10 cellular contexts compared by ENCODE assay signal in genomic region chr1:153192697-153193096, GRCh38. TPM values are rescaled to one million over a fixed set of nuclear protein-coding genes. Genes with fewer than 3 reads are reported as not detected.
A peak's percentile ranks its signal among the peaks of the same experiment; 100 is the strongest.
DNase-seq lines count a peak whose midpoint lies in the region; ATAC-seq and TF ChIP-seq lines count a peak whose summit lies in the region.
"Had no signal": no experiment of that assay in that cellular context is flagged by ENCODE, and none has a peak within 500 bp of the region (broad histone marks: within the 10 kb centered on the region; RNA-seq: fewer than 3 reads in every experiment).

No MANE protein-coding gene starts in this region.

- no peaks in the 10 kb centered on the region for H3F3A ChIP-seq in MM.1S (ENCODE audit: insufficient read depth, low read length)

- H2AFZ ChIP-seq in MM.1S (ENCODE audit: low read length): no peak overlapping the region

- H3K36me3 Mint-ChIP-seq in mesothelial cell of epicardium: no peaks in the 10 kb centered on the region

- peaks cover 8% of the 10 kb centered on the region for H3K4me1 Mint-ChIP-seq in mesothelial cell of epicardium

- no peaks in the 10 kb centered on the region for H3K9me3 Mint-ChIP-seq in mesothelial cell of epicardium

- no peaks in the 10 kb centered on the region for H3K4me1 ChIP-seq in MM.1S (ENCODE audit: low read length)

- ATAC-seq in GM21576 (IDR thresholded peaks at IDR 0.05; ENCODE audit: unreplicated experiment): no peak

- H3K27me3 ChIP-seq in MM.1S (replicated peaks; ENCODE audit: insufficient read depth, low read length): no peaks in the 10 kb centered on the region

- H3K4me3 ChIP-seq in GM12865 (ENCODE audit: low read depth, low read length) (no peak overlapping the region), MM.1S (ENCODE audit: low read length) (no peak overlapping the region)

- H3K9me3 ChIP-seq in MM.1S (replicated peaks; ENCODE audit: insufficient read depth, low read length): no peaks in the 10 kb centered on the region

- no peak overlapping the region for H3K9ac ChIP-seq in MM.1S (ENCODE audit: low read length)

- H3K79me2 ChIP-seq in MM.1S (ENCODE audit: low read length): no peaks in the 10 kb centered on the region

- H3K36me3 ChIP-seq in MM.1S (replicated peaks; ENCODE audit: insufficient read depth, low read length): no peaks in the 10 kb centered on the region

- no peaks in the 10 kb centered on the region for H3K9me2 ChIP-seq in MM.1S (replicated peaks; ENCODE audit: insufficient read depth, low read length)

- no peak overlapping the region for H3K4me2 ChIP-seq in MM.1S (ENCODE audit: low read depth, low read length)

- peak; percentile 43 for TF ChIP-seq CTCF in GM12865 (IDR thresholded peaks at IDR 0.05; ENCODE audit: insufficient read depth, low read depth, low read length, missing control alignments)
- TF ChIP-seq CTCF in MM.1S (IDR thresholded peaks at IDR 0.05; ENCODE audit: low read length): peak; percentile 80
- peak; percentile 53 for TF ChIP-seq CTCF in mesothelial cell of epicardium (IDR thresholded peaks at IDR 0.05; ENCODE audit: unreplicated experiment)

- H3K4me3 Mint-ChIP-seq in mesothelial cell of epicardium: no peak overlapping the region

- DNase-seq in GM12865 (ENCODE audit: low read depth) (peak; percentile 39), MM.1S (peak; percentile 58), amniotic epithelial cell (ENCODE audit: low read depth) (peak; percentile 3), mesothelial cell of epicardium (ENCODE audit: low spot score in 2 of 2, unreplicated experiment in 2 of 2) (peak in 1 of 2 experiments; percentile 52), NCI-H226 (no peak), H4 (ENCODE audit: low spot score) (no peak), Kasumi-1 (lab: John Stamatoyannopoulos, UW) (no peak)
- DNase-seq: effector CD8-positive, alpha-beta T cell; midbrain had no signal

- no peak overlapping the region for H3K27ac Mint-ChIP-seq in mesothelial cell of epicardium

- H3K27me3 Mint-ChIP-seq in mesothelial cell of epicardium (ENCODE audit: low read depth): peaks cover 35% of the 10 kb centered on the region

- no peak overlapping the region for H3K27ac ChIP-seq in MM.1S (ENCODE audit: low read length)

- H4K20me1 ChIP-seq in MM.1S (ENCODE audit: insufficient read depth, low read length): no peaks in the 10 kb centered on the region

RNA-seq across cellular contexts. Expression of gene LELP1, which starts 10.5 kb away (rescaled TPM):
- not detected in 3 replicates for total RNA-seq in mesothelial cell of epicardium
- total RNA-seq in H4 (2014; rRNA removed; shearing (Covaris generic)): not detected in 2 replicates

RNA-seq across cellular contexts. Expression of gene PRR9, which starts 24.7 kb away (rescaled TPM):
- total RNA-seq in mesothelial cell of epicardium: not detected in 3 replicates
- total RNA-seq in H4 (2014; rRNA removed; shearing (Covaris generic)): not detected in 2 replicates

RNA-seq across cellular contexts. Expression of gene SPRR2G, which starts 42.0 kb away (rescaled TPM):
- total RNA-seq in mesothelial cell of epicardium: not detected in 3 replicates
- total RNA-seq in H4 (2014; rRNA removed; shearing (Covaris generic)): not detected in 2 replicates

Comparison
In these comparisons a context has a peak if more than half of its experiments do, and no peak if none do; other contexts are left out.
1. DNase-seq: peak in GM12865 (single experiment), MM.1S (single experiment) and amniotic epithelial cell (single experiment); none in NCI-H226 (single experiment), H4 (single experiment) and Kasumi-1 (0 of 2).
2. Peak in every context shown above with its lines, with median percentiles within 50 percentile points of each other: CTCF ChIP-seq.